8 cellular contexts compared by ENCODE assay signal in genomic region chr19:16573296-16573695, GRCh38. TPM values are rescaled to one million over a fixed set of nuclear protein-coding genes. Genes with fewer than 3 reads are reported as not detected.
DNase-seq lines count a peak whose midpoint lies in the region; ATAC-seq and TF ChIP-seq lines count a peak whose summit lies in the region.

No MANE protein-coding gene starts in this region.

- H2AK5ac ChIP-seq in H9 (ENCODE audit: insufficient read length, low read length) = no peak overlapping the region

- peak overlapping the region; percentile 96 to 99 for H3K4me3 Mint-ChIP-seq in H9
- peak overlapping the region; percentile 94 for H3K4me3 Mint-ChIP-seq in activated B cell treated with CpG ODN at 0.5 μM for 24 hours

- H3K4me2 ChIP-seq in H9 (ENCODE audit: insufficient read depth, insufficient read length, low read length) (peak overlapping the region; percentile 94), skeletal muscle satellite cell (ENCODE audit: low read length) (peak overlapping the region; percentile 91)

- H3K27ac ChIP-seq in H9 (ENCODE audit: insufficient read length, low read depth, low read length) (no peak overlapping the region), left ventricle myocardium inferior (replicated peaks) (peak overlapping the region; percentile 93)

- H3K4me1 ChIP-seq in H9 (ENCODE audit: insufficient read depth, low read length) = no peaks in the 10 kb centered on the region
- peaks cover 61% of the 10 kb centered on the region for H3K4me1 ChIP-seq in left ventricle myocardium inferior
- H3K4me1 ChIP-seq in skeletal muscle satellite cell (ENCODE audit: control insufficient read depth, insufficient read depth, low read length) = peaks cover 30% of the 10 kb centered on the region

- CTCF ChIA-PET in activated B cell treated with CpG ODN at 0.5 μM for 24 hours (lab: Charles Lee) = interaction anchor here (0.9 to 1.2 kb wide), 5 partner anchors 12 to 87 kb away, joined by 3 to 5 read pairs (median 4); partner anchors contain the start of genes SMIM7 and TMEM38A

- DNase-seq in H9 (no peak), activated B cell treated with CpG ODN at 0.5 μM for 24 hours (no peak), left ventricle myocardium inferior (no peak)

- no peak overlapping the region for H3K14ac ChIP-seq in H9 (ENCODE audit: insufficient read depth, low read length)

- peaks cover 12% of the 10 kb centered on the region for H3K23me2 ChIP-seq in H9 (ENCODE audit: insufficient read length, low read depth, low read length, poor library complexity, severe bottlenecking)

- H3K4ac ChIP-seq in H9 (ENCODE audit: low read depth, low read length) = no peak overlapping the region

- no peak overlapping the region for H3T11ph ChIP-seq in H9 (ENCODE audit: low read length)

- TF ChIP-seq CTCF in H9 (conservative IDR thresholded peaks at IDR 0.05) (no peak), activated B cell treated with CpG ODN at 0.5 μM for 24 hours (IDR thresholded peaks at IDR 0.05) (no peak), left ventricle myocardium inferior (IDR thresholded peaks at IDR 0.05; ENCODE audit: borderline replicate concordance) (no peak)

- no peak overlapping the region for H2BK12ac ChIP-seq in H9 (ENCODE audit: insufficient read length, low read depth, low read length)

- no peak overlapping the region for H2BK120ac ChIP-seq in H9 (ENCODE audit: low read depth, low read length, poor library complexity, severe bottlenecking)

- peaks cover 14% of the 10 kb centered on the region for H3K79me1 ChIP-seq in H9 (ENCODE audit: insufficient read depth, low read depth, low read length, poor library complexity, severe bottlenecking)

- intact Hi-C loops in activated B cell treated with CpG ODN at 0.5 μM for 24 hours (cut with micrococcal nuclease) = no loop called here
- intact Hi-C loops in left ventricle myocardium inferior (cut with micrococcal nuclease) = no loop called here

- H3K36me3 ChIP-seq in left ventricle myocardium inferior = peaks cover 40% of the 10 kb centered on the region
- peaks cover 56% of the 10 kb centered on the region for H3K36me3 ChIP-seq in skeletal muscle satellite cell (ENCODE audit: insufficient read depth, low read length)

- no peak overlapping the region for H3K23ac ChIP-seq in H9 (ENCODE audit: insufficient read length, low read depth, low read length)

- POLR2A ChIA-PET in activated B cell treated with CpG ODN at 0.5 μM for 24 hours (lab: Charles Lee) = interaction anchor here (0.6 to 7.3 kb wide), 9 partner anchors 13 to 388 kb away, joined by 3 to 190 read pairs (median 3); partner anchors contain the start of genes FAM32A, MED26, SMIM7 and TMEM38A

- no peak overlapping the region for H4K91ac ChIP-seq in H9 (ENCODE audit: insufficient read length, low read depth, low read length)

- H4K8ac ChIP-seq in H9 (replicated peaks; ENCODE audit: insufficient read length, low read depth, low read length) = no peak overlapping the region

- peak overlapping the region; percentile 75 for H3K9ac ChIP-seq in H9 (ENCODE audit: extremely low read depth, insufficient read length, low read length)
- H3K9ac ChIP-seq in skeletal muscle satellite cell (ENCODE audit: low read depth, low read length) = peak overlapping the region; percentile 95

- no peaks in the 10 kb centered on the region for H3K27me3 Mint-ChIP-seq in H9 (ENCODE audit: low read depth)
- no peaks in the 10 kb centered on the region for H3K27me3 Mint-ChIP-seq in activated B cell treated with CpG ODN at 0.5 μM for 24 hours

- no peak overlapping the region for H2BK15ac ChIP-seq in H9 (ENCODE audit: low read depth, low read length)

- no peak overlapping the region for H3K18ac ChIP-seq in H9 (ENCODE audit: insufficient read length, low read depth, low read length)

- H4K5ac ChIP-seq in H9 (ENCODE audit: insufficient read length, low read depth, low read length) = no peak overlapping the region

- no peak overlapping the region for H2BK5ac ChIP-seq in H9 (ENCODE audit: insufficient read length, low read length)

- no peaks in the 10 kb centered on the region for H4K20me1 ChIP-seq in H9 (ENCODE audit: control insufficient read depth, insufficient read depth, insufficient read length)

- H3K9me3 Mint-ChIP-seq in H9 (no peaks in the 10 kb centered on the region; a peak in 1 of 5 replicates), activated B cell treated with CpG ODN at 0.5 μM for 24 hours (no peaks in the 10 kb centered on the region)

- H3K79me2 ChIP-seq in H9 (ENCODE audit: insufficient read depth, low read length) = peaks cover 2% of the 10 kb centered on the region; the same call in 1 of the 2 replicates

- H3K9me3 ChIP-seq in H9 (ENCODE audit: control insufficient read depth, low read depth, low read length) (no peaks in the 10 kb centered on the region), left ventricle myocardium inferior (replicated peaks) (no peaks in the 10 kb centered on the region), skeletal muscle satellite cell (replicated peaks; ENCODE audit: low read length) (no peaks in the 10 kb centered on the region)

- ATAC-seq in activated B cell treated with CpG ODN at 0.5 μM for 24 hours (ENCODE audit: low read depth) (no peak), GM19467 (IDR thresholded peaks at IDR 0.05; ENCODE audit: unreplicated experiment) (no peak), GM19463 (IDR thresholded peaks at IDR 0.05; ENCODE audit: unreplicated experiment) (no peak), HG03571 (IDR thresholded peaks at IDR 0.05; ENCODE audit: unreplicated experiment) (no peak), GM18907 (IDR thresholded peaks at IDR 0.05; ENCODE audit: unreplicated experiment) (no peak)

- peaks cover 18 to 19% of the 10 kb centered on the region in 2 experiments for H3K4me1 Mint-ChIP-seq in H9
- H3K4me1 Mint-ChIP-seq in activated B cell treated with CpG ODN at 0.5 μM for 24 hours = peaks cover 49% of the 10 kb centered on the region

- H3K4me3 ChIP-seq in left ventricle myocardium inferior = peak overlapping the region; percentile 92
- peak overlapping the region; percentile 90 for H3K4me3 ChIP-seq in skeletal muscle satellite cell (ENCODE audit: low read length)

- H3K36me3 Mint-ChIP-seq in H9 (ENCODE audit: insufficient read depth in 1 of 3, low read depth in 3 of 3) = peaks cover 12 to 32% (median 28%) of the 10 kb centered on the region in 3 experiments; a peak in 6 of 7 replicates
- peaks cover 62% of the 10 kb centered on the region for H3K36me3 Mint-ChIP-seq in activated B cell treated with CpG ODN at 0.5 μM for 24 hours (ENCODE audit: low read depth)

- H3K56ac ChIP-seq in H9 (ENCODE audit: insufficient read length, low read depth, low read length) = no peak overlapping the region

- H3K27me3 ChIP-seq in H9 (ENCODE audit: insufficient read depth, low read length) (no peaks in the 10 kb centered on the region), left ventricle myocardium inferior (ENCODE audit: low read depth) (no peaks in the 10 kb centered on the region), skeletal muscle satellite cell (ENCODE audit: control insufficient read depth, insufficient read depth, low read length) (no peaks in the 10 kb centered on the region)

- H3K27ac Mint-ChIP-seq in H9 (peak overlapping the region in 2 of 3 experiments; percentile 98; a peak in 5 of 7 replicates), activated B cell treated with CpG ODN at 0.5 μM for 24 hours (peak overlapping the region; percentile 92)

- no CpG with 5 or more reads among the region's 13 CpGs for WGBS in H9 (ENCODE audit: extremely low coverage, insufficient read length, low lambda C conversion rate)

- no peak overlapping the region for H2BK20ac ChIP-seq in H9 (ENCODE audit: low read depth, low read length, poor library complexity, severe bottlenecking)

- H2AFZ ChIP-seq in H9 (ENCODE audit: low read length) = no peak overlapping the region

RNA-seq across cellular contexts. Expression of gene SLC35E1, which starts 1.1 kb away (rescaled TPM):
- 34.0 and 35.8 TPM in 2 replicates for total RNA-seq in H9 (2021)
- total RNA-seq in activated B cell treated with CpG ODN at 0.5 μM for 24 hours = 41.6 and 51.7 TPM in 2 replicates
- total RNA-seq in left ventricle myocardium inferior = 26.8 TPM
- total RNA-seq in skeletal muscle satellite cell (2012; rRNA removed) = 32.2 and 39.3 TPM in 2 replicates

RNA-seq across cellular contexts. Expression of gene CHERP, which starts 31.1 kb away (rescaled TPM):
- total RNA-seq in H9 (2021) (92.2 and 101 TPM in 2 replicates), activated B cell treated with CpG ODN at 0.5 μM for 24 hours (70.9 and 89.3 TPM in 2 replicates), left ventricle myocardium inferior (19.3 TPM)
- 7.4 and 8.5 TPM in 2 replicates for total RNA-seq in skeletal muscle satellite cell (2012; rRNA removed)

RNA-seq across cellular contexts. Expression of gene MED26, which starts 54.7 kb away (rescaled TPM):
- total RNA-seq in H9 (2021) (11.4 and 13.0 TPM in 2 replicates), activated B cell treated with CpG ODN at 0.5 μM for 24 hours (32.0 and 36.1 TPM in 2 replicates), left ventricle myocardium inferior (4.0 TPM)
- 5.6 and 7.2 TPM in 2 replicates for total RNA-seq in skeletal muscle satellite cell (2012; rRNA removed)
